In the genomic region with DNA sequence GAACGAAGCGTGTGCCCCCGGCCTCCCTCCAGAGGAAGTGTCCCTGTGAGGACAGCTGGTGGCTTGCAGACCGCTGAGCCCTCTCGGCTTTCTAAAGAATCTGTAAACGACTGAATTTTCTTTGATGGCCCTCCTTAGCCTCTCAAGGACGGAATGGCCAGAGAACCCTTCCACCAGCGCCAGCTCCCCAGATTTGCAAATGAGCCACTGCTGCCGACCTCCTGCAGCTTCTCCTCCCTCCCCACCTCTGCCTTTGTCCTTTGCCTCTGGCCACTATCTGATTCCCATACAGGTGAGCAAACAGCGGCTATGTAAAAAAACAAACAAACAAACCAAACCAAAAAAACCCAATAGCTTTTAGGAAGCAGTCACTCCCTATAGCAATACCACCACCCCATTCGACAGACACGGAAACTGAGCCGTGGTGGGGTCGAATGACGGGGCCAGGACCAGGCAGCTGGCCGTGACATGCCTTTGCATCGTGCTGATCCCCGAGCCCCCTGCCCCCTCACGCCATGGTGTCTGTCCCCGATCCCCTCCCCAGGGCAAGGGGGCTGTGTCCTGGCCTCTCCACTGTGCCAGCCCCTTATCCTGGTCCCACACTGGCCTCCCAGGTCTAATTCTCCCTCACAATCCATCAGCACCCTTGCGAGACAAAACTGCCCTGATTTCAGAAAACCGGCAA, we compare ENCODE assay signal across 15 cellular contexts. TPM values are rescaled to one million over a fixed set of nuclear protein-coding genes. Genes with fewer than 3 reads are reported as not detected.
"Had no signal": no experiment of that assay in that cellular context is flagged by ENCODE, and none has a peak within 500 bp of the region (broad histone marks: within the 10 kb centered on the region; RNA-seq: fewer than 3 reads in every experiment).

No MANE protein-coding gene starts in this region.

- H3K27me3 Mint-ChIP-seq: activated naive CD4-positive, alpha-beta T cell treated with anti-CD3 and anti-CD28 coated beads, Interleukin-2, amount 10 ng/mL, durations not matched to agents 7 days and 5 days; activated T-helper 17 cell treated with anti-CD3 and anti-CD28 coated beads, Interleukin-2, amount 50 U/mL, for 72 hours had no signal

- H3K9me3 Mint-ChIP-seq: activated T-helper 17 cell treated with anti-CD3 and anti-CD28 coated beads, Interleukin-2, amount 50 U/mL, for 72 hours had no signal

- H3K9me3 ChIP-seq: pancreas, thyroid gland, uterus had no signal

- H3K27me3 ChIP-seq: adrenal gland, pancreas, thyroid gland, uterus had no signal

- H3K27ac Mint-ChIP-seq: activated naive CD4-positive, alpha-beta T cell treated with anti-CD3 and anti-CD28 coated beads, Interleukin-2, amount 10 ng/mL, durations not matched to agents 7 days and 5 days had no signal

- ATAC-seq: activated T-helper 17 cell treated with anti-CD3 and anti-CD28 coated beads, Interleukin-2, amount 50 U/mL, for 72 hours; pancreas had no signal

- H3K36me3 ChIP-seq: uterus had no signal

- H3K4me1 ChIP-seq: adrenal gland, pancreas, thyroid gland, uterus had no signal

- H3K4me1 Mint-ChIP-seq: activated naive CD4-positive, alpha-beta T cell treated with anti-CD3 and anti-CD28 coated beads, Interleukin-2, amount 10 ng/mL, durations not matched to agents 7 days and 5 days; activated T-helper 17 cell treated with anti-CD3 and anti-CD28 coated beads, Interleukin-2, amount 50 U/mL, for 72 hours had no signal

- DNase-seq: activated CD4-positive, alpha-beta T cell treated with anti-CD3 and anti-CD28 coated beads for 48 hours; activated naive CD4-positive, alpha-beta T cell treated with anti-CD3 and anti-CD28 coated beads, Interleukin-2, amount 10 ng/mL, durations not matched to agents 7 days and 5 days; activated T-cell treated with anti-CD3 and anti-CD28 coated beads for 4 hours; adrenal gland; central memory CD4-positive, alpha-beta T cell; cortex of kidney; effector CD8-positive, alpha-beta T cell; kidney glomerular epithelial cell; thyroid gland; uterus had no signal

- H3K4me3 ChIP-seq: adrenal gland, pancreas, thyroid gland, uterus had no signal

- H3K4me3 Mint-ChIP-seq: activated naive CD4-positive, alpha-beta T cell treated with anti-CD3 and anti-CD28 coated beads, Interleukin-2, amount 10 ng/mL, durations not matched to agents 7 days and 5 days; activated T-helper 17 cell treated with anti-CD3 and anti-CD28 coated beads, Interleukin-2, amount 50 U/mL, for 72 hours had no signal

- H3K27ac ChIP-seq: adrenal gland, pancreas, thyroid gland, uterus had no signal

RNA-seq across cellular contexts. Expression of gene RFLNA, which starts 23.6 kb away (rescaled TPM):
- total RNA-seq: activated CD8-positive, alpha-beta memory T cell treated with anti-CD3 and anti-CD28 coated beads for 36 hours; activated T-helper 17 cell treated with anti-CD3 and anti-CD28 coated beads, Interleukin-2, amount 50 U/mL, for 72 hours; fibroblast of lung; mesenteric fat pad had no signal
